ENCODE assay signal across 9 cellular contexts in the genomic region with DNA sequence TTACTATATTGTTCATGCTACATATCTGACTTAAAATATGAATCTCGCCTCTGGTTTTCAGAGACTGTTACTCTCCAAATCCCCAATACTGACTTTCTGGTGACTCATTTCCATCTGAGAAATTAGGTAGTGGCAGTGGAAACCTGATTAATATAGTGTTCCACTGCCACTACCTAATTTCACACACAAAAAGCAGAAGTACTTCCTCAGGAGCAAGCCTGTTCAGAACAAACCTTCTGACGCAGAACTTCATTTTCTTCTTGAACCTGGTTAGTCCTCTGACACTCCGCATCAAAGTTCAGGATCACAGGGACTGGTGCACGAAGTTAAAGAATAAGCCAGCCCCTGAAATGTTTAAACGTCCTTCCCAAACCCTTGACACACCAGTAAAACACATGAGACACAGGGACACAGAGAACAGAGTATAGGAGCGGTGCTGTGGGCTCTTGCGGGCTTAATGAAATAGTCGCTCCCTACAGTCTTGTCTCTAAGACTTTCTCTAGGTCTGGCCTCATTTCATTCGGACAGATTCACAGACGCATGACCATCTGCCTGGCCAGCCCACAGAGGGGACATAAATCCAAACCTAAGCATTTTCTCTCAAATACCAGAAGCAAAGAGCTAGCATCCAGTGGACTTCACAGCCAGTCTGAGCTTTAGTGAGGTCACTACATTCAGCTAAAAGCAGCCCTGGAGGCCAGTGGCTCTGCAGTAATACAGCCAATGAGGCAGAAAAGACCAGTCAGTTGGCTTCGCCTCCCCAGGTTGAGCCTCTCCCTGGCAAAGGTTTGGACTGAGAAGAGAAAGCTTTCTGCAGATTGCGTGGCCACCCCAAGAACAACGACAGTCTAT. TPM values are rescaled to one million over a fixed set of nuclear protein-coding genes. Genes with fewer than 3 reads are reported as not detected.
DNase-seq lines count a peak whose midpoint lies in the region; ATAC-seq and TF ChIP-seq lines count a peak whose summit lies in the region.
"Had no signal": no experiment of that assay in that cellular context is flagged by ENCODE, and none has a peak within 500 bp of the region (broad histone marks: within the 10 kb centered on the region; RNA-seq: fewer than 3 reads in every experiment).

No MANE protein-coding gene starts in this region.

- peak; percentile 65 for DNase-seq in GM10248 (ENCODE audit: extremely low spot score)
- DNase-seq in germinal center (ENCODE audit: low spot score): peak; percentile 32
- DNase-seq in hepatic stellate cell (ENCODE audit: low spot score): no peak
- no peak for DNase-seq in NCI-H2107 treated with DMSO at 0.1 percent for 48 hours (lab: John Stamatoyannopoulos, UW; ENCODE audit: unreplicated experiment)
- no peak for DNase-seq in posterior vena cava (ENCODE audit: low spot score)
- DNase-seq in NCI-H2029 (lab: John Stamatoyannopoulos, UW): no peak
- DNase-seq: PC-3 had no signal

- no peak for TF ChIP-seq CTCF in GM10248 (IDR thresholded peaks at IDR 0.05; ENCODE audit: control extremely low read depth, extremely low read depth, low read depth, missing control alignments)

- intact Hi-C loops in posterior vena cava (cut with DNase I): no loop called here

- ATAC-seq in GM19452 (IDR thresholded peaks at IDR 0.05; ENCODE audit: unreplicated experiment) (peak; percentile 35), HG03196 (IDR thresholded peaks at IDR 0.05; ENCODE audit: unreplicated experiment) (peak; percentile 19)
- ATAC-seq: PC-3 had no signal

- POLR2A ChIA-PET in GM10248 (lab: Yijun Ruan, JAX): interaction anchor here (0.6 to 1.5 kb wide), 3 partner anchors 19 to 219 kb away, joined by 3 to 4 read pairs (median 4); no protein-coding TSS in a partner anchor

- CTCF ChIA-PET in GM10248 (lab: Yijun Ruan, JAX): interaction anchor here (0.9 to 2.5 kb wide), 6 partner anchors 11 to 68 kb away, joined by 3 to 13 read pairs (median 4); no protein-coding TSS in a partner anchor

RNA-seq across cellular contexts. Expression of gene WDR91, which starts 4.2 kb away (rescaled TPM):
- 10 to 100 TPM in 1 of 2 donors, 1 to 10 TPM in 1; 9.2 to 11.3 TPM for total RNA-seq in posterior vena cava

RNA-seq across cellular contexts. Expression of gene STRA8, which starts 26.5 kb away (rescaled TPM):
- not detected for total RNA-seq in posterior vena cava
- total RNA-seq: PC-3 had no signal

RNA-seq across cellular contexts. Expression of gene CYREN, which starts 36.6 kb away (rescaled TPM):
- total RNA-seq in posterior vena cava: 10 to 100 TPM; 26.8 to 31.7 TPM

RNA-seq across cellular contexts. Expression of gene TMEM140, which starts 59.2 kb away (rescaled TPM):
- 10 to 100 TPM in 1 of 2 donors, 1 to 10 TPM in 1; 8.8 to 12.2 TPM for total RNA-seq in posterior vena cava
- total RNA-seq: PC-3 had no signal

Comparison
In these comparisons a context has a peak if more than half of its experiments do, and no peak if none do; other contexts are left out.
1. DNase-seq: peak in GM10248 (single experiment) and germinal center (single experiment); none in hepatic stellate cell (single experiment), NCI-H2107 treated with DMSO at 0.1 percent for 48 hours (single experiment), posterior vena cava (single experiment) and NCI-H2029 (single experiment).